25 cellular contexts compared by ENCODE assay signal in the genomic region with DNA sequence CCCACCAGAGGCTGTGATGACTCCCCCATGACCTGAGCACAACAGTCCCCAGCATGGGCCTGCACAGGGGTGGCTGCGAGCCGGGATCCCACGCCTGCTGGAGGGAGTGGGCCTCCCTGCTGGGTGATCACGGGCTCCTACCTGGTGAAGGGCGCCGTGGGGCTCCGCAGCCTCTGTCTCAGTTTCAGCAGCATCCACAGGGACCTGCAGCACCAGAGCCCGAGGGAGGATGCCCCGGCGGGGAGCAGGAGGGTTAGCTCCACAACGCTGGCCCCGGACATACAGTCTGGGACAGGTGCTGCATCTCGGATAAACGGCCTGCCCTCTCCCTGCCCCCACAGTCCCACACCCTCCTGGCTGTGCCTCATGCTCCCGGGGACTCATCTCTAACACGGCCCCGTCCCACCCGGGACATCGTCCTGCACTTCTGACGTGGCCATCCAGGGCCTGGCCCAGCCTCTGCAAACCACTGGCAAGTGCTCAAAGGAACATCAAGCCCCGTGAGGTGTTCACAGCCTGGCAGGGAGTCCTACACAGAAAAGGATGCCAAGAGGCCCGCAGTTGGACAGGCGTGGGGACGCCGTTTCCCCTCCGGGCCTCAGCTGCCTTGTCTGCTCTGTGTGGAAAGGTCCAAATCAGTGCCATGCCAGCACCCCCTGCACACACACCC. TPM values are rescaled to one million over a fixed set of nuclear protein-coding genes. Genes with fewer than 3 reads are reported as not detected.
DNase-seq lines count a peak whose midpoint lies in the region; ATAC-seq and TF ChIP-seq lines count a peak whose summit lies in the region.
"Had no signal": no experiment of that assay in that cellular context is flagged by ENCODE, and none has a peak within 500 bp of the region (broad histone marks: within the 10 kb centered on the region; RNA-seq: fewer than 3 reads in every experiment).

No MANE protein-coding gene starts in this region.

- no peak for DNase-seq in heart left ventricle
- DNase-seq in left ventricle myocardium inferior = no peak
- no peak for DNase-seq in T-cell
- peak; percentile 21 for DNase-seq in fibroblast of mammary gland (ENCODE audit: low read depth)
- no peak for DNase-seq in stimulated activated naive B cell treated with anti-CD40 and anti-IgM and Interleukin-4, amounts not matched to agents 10 μg/mL and 1 μg/mL and 100 μg/mL, for 72 hours
- no peak for DNase-seq in DMS53 (lab: John Stamatoyannopoulos, UW)
- DNase-seq in head of caudate nucleus = no peak
- DNase-seq: activated CD4-positive, alpha-beta T cell treated with anti-CD3 and anti-CD28 coated beads, Interleukin-2, amount 50 U/mL, for 4 hours; activated T-cell treated with anti-CD3 and anti-CD28 coated beads for 4 hours; CD4-positive, CD25-positive, alpha-beta regulatory T cell; DMS153; hippocampal formation; islet precursor cell; Kasumi-1; mammary epithelial cell; NCI-H1092 treated with DMSO at 0.1 percent for 48 hours; NCI-H2081 treated with DMSO at 0.1 percent for 48 hours; NCI-H446 treated with DMSO at 0.1 percent for 48 hours; stimulated activated CD4-positive, alpha-beta T cell treated with anti-CD3 and anti-CD28 coated beads, Interleukin-2, amount 100 ng/mL, for 48 hours; substantia nigra; uterus had no signal

- H3K27me3 Mint-ChIP-seq in T-cell = no peaks in the 10 kb centered on the region
- no peaks in the 10 kb centered on the region for H3K27me3 Mint-ChIP-seq in stimulated activated naive B cell treated with anti-CD40 and anti-IgM and Interleukin-4, amounts not matched to agents 10 μg/mL and 1 μg/mL and 100 μg/mL, for 72 hours
- H3K27me3 Mint-ChIP-seq: brain; CD4-positive, CD25-positive, alpha-beta regulatory T cell; naive thymus-derived CD8-positive, alpha-beta T cell had no signal

- H3K4me1 ChIP-seq in heart left ventricle (peaks cover 0 to 33% (median 2%) of the 10 kb centered on the region in 12 donors), left ventricle myocardium inferior (peaks cover 20% of the 10 kb centered on the region)
- H3K4me1 ChIP-seq: uterus had no signal

- no peaks in the 10 kb centered on the region for H3K36me3 ChIP-seq in heart left ventricle
- H3K36me3 ChIP-seq in left ventricle myocardium inferior = peaks cover 9% of the 10 kb centered on the region
- H3K36me3 ChIP-seq: uterus had no signal

- ATAC-seq in heart left ventricle = peak; percentile 19 to 41 (median 22)
- ATAC-seq in T-cell (replicated peaks in 1 of 4) = peak in 3 of 4 experiments; percentile 7 to 12 (median 8)
- ATAC-seq in stimulated activated naive B cell treated with anti-CD40 and anti-IgM and Interleukin-4, amounts not matched to agents 10 μg/mL and 1 μg/mL and 100 μg/mL, for 72 hours (replicated peaks) = no peak
- ATAC-seq in HG03439 (IDR thresholded peaks at IDR 0.05; ENCODE audit: unreplicated experiment) = no peak

- 45 to 78% (median 71%) methylated on average over 9 to 26 of the region's 26 CpGs for WGBS in heart left ventricle, 4 donors

- H3K9me3 ChIP-seq in heart left ventricle (peaks cover 0 to 5% (median 0%) of the 10 kb centered on the region in 12 donors), left ventricle myocardium inferior (replicated peaks) (no peaks in the 10 kb centered on the region)
- H3K9me3 ChIP-seq: uterus had no signal

- H3K27me3 ChIP-seq in heart left ventricle (no peaks in the 10 kb centered on the region), left ventricle myocardium inferior (ENCODE audit: low read depth) (no peaks in the 10 kb centered on the region)
- H3K27me3 ChIP-seq: uterus had no signal

- TF ChIP-seq POLR2A in heart left ventricle (IDR thresholded peaks at IDR 0.05) = no peak

- CTCF ChIA-PET in T-cell (lab: Charles Lee) = no interaction called here

- POLR2A ChIA-PET in T-cell (lab: Charles Lee) = no interaction called here

- H3K36me3 Mint-ChIP-seq in T-cell = no peaks in the 10 kb centered on the region
- H3K36me3 Mint-ChIP-seq in stimulated activated naive B cell treated with anti-CD40 and anti-IgM and Interleukin-4, amounts not matched to agents 10 μg/mL and 1 μg/mL and 100 μg/mL, for 72 hours = peaks cover under 1 to 1% of the 10 kb centered on the region in 2 donors
- H3K36me3 Mint-ChIP-seq: brain; CD4-positive, CD25-positive, alpha-beta regulatory T cell had no signal

- H3K27ac ChIP-seq in heart left ventricle (no peak overlapping the region), left ventricle myocardium inferior (replicated peaks) (no peak overlapping the region)
- H3K27ac ChIP-seq: coronary artery, uterus had no signal

- no peak overlapping the region for H3K4me3 ChIP-seq in heart left ventricle
- H3K4me3 ChIP-seq in left ventricle myocardium inferior = no peak overlapping the region
- H3K4me3 ChIP-seq in fibroblast of mammary gland (ENCODE audit: control insufficient read depth, low read depth, low read length) = no peak overlapping the region
- H3K4me3 ChIP-seq: coronary artery, uterus had no signal

- H3K27ac Mint-ChIP-seq in T-cell = no peak overlapping the region
- H3K27ac Mint-ChIP-seq in stimulated activated naive B cell treated with anti-CD40 and anti-IgM and Interleukin-4, amounts not matched to agents 10 μg/mL and 1 μg/mL and 100 μg/mL, for 72 hours = peak overlapping the region; percentile 14
- H3K27ac Mint-ChIP-seq: brain; CD4-positive, CD25-positive, alpha-beta regulatory T cell had no signal

- peaks cover 4 to 6% (median 5%) of the 10 kb centered on the region in 3 donors for H3K4me1 Mint-ChIP-seq in T-cell
- H3K4me1 Mint-ChIP-seq in stimulated activated naive B cell treated with anti-CD40 and anti-IgM and Interleukin-4, amounts not matched to agents 10 μg/mL and 1 μg/mL and 100 μg/mL, for 72 hours = peaks cover 5 to 18% of the 10 kb centered on the region in 2 donors

- H3K9me3 Mint-ChIP-seq in T-cell = no peaks in the 10 kb centered on the region
- H3K9me3 Mint-ChIP-seq in stimulated activated naive B cell treated with anti-CD40 and anti-IgM and Interleukin-4, amounts not matched to agents 10 μg/mL and 1 μg/mL and 100 μg/mL, for 72 hours = no peaks in the 10 kb centered on the region
- H3K9me3 Mint-ChIP-seq: brain; CD4-positive, CD25-positive, alpha-beta regulatory T cell; naive thymus-derived CD8-positive, alpha-beta T cell had no signal

- H3K4me3 Mint-ChIP-seq in T-cell = no peak overlapping the region
- H3K4me3 Mint-ChIP-seq in stimulated activated naive B cell treated with anti-CD40 and anti-IgM and Interleukin-4, amounts not matched to agents 10 μg/mL and 1 μg/mL and 100 μg/mL, for 72 hours = no peak overlapping the region
- H3K4me3 Mint-ChIP-seq: brain had no signal

- TF ChIP-seq CTCF in heart left ventricle (IDR thresholded peaks at IDR 0.05) = no peak
- no peak for TF ChIP-seq CTCF in left ventricle myocardium inferior (IDR thresholded peaks at IDR 0.05; ENCODE audit: borderline replicate concordance)
- TF ChIP-seq CTCF in fibroblast of mammary gland (conservative IDR thresholded peaks at IDR 0.05; ENCODE audit: control insufficient read depth, insufficient read depth, low read depth, low read length) = no peak

- intact Hi-C loops in heart left ventricle (cut with DNase I) (no loop called here), left ventricle myocardium inferior (cut with micrococcal nuclease) (no loop called here), head of caudate nucleus (cut with DNase I) (no loop called here)

RNA-seq across cellular contexts. Expression of gene PEX11G, which starts 10.5 kb away (rescaled TPM):
- total RNA-seq in heart left ventricle (1 to 10 TPM in 8 of 9 donors, under 1 TPM in 1; 0.93 to 2.9 (median 1.5) TPM), left ventricle myocardium inferior (1.2 TPM), T-cell (1 to 10 TPM in 1 of 5 donors, under 1 TPM in 3, not detected in 1; 0.35 to 1.1 (median 0.67) TPM)
- 1 to 10 TPM in 1 of 2 donors, under 1 TPM in 1; 0.55 to 3.4 TPM for polyA plus RNA-seq in heart left ventricle
- total RNA-seq: CD4-positive, CD25-positive, alpha-beta regulatory T cell had no signal

RNA-seq across cellular contexts. Expression of gene ZNF358, which starts 37.6 kb away (rescaled TPM):
- 100 to 1,000 TPM in 1 of 9 donors, 10 to 100 TPM in 8; 62.8 to 128 (median 74.4) TPM for total RNA-seq in heart left ventricle
- 100 to 1,000 TPM in 1 of 2 donors, 10 to 100 TPM in 1; 49.3 to 159 TPM for polyA plus RNA-seq in heart left ventricle
- 88.5 TPM for total RNA-seq in left ventricle myocardium inferior
- 10 to 100 TPM in 1 of 5 donors, 1 to 10 TPM in 4; 4.3 to 10.3 (median 8.5) TPM for total RNA-seq in T-cell

RNA-seq across cellular contexts. Expression of gene MCOLN1, which starts 44.1 kb away (rescaled TPM):
- total RNA-seq in heart left ventricle = 10 to 100 TPM; 12.1 to 49.7 (median 14.9) TPM
- polyA plus RNA-seq in heart left ventricle = 10 to 100 TPM; 24.6 to 25.2 TPM
- 16.8 TPM for total RNA-seq in left ventricle myocardium inferior
- 10 to 100 TPM; 13.0 to 16.7 (median 15.3) TPM for total RNA-seq in T-cell

RNA-seq across cellular contexts. Expression of gene PNPLA6, which starts 57.2 kb away (rescaled TPM):
- total RNA-seq in heart left ventricle (100 to 1,000 TPM in 1 of 9 donors, 10 to 100 TPM in 8; 41.4 to 105 (median 49.9) TPM), left ventricle myocardium inferior (52.7 TPM), T-cell (100 to 1,000 TPM in 3 of 5 donors, 10 to 100 TPM in 2; 88.4 to 158 (median 125) TPM)
- polyA plus RNA-seq in heart left ventricle = 10 to 100 TPM; 35.6 to 51.1 TPM

Comparison
In these comparisons a context has a peak if more than half of its experiments do, and no peak if none do; other contexts are left out.
1. ATAC-seq: peak in heart left ventricle (4 of 4) and T-cell (3 of 4); none in stimulated activated naive B cell treated with anti-CD40 and anti-IgM and Interleukin-4, amounts not matched to agents 10 μg/mL and 1 μg/mL and 100 μg/mL, for 72 hours (0 of 2) and HG03439 (single experiment).